ENCODE assay signal across 11 cellular contexts in the genomic region with DNA sequence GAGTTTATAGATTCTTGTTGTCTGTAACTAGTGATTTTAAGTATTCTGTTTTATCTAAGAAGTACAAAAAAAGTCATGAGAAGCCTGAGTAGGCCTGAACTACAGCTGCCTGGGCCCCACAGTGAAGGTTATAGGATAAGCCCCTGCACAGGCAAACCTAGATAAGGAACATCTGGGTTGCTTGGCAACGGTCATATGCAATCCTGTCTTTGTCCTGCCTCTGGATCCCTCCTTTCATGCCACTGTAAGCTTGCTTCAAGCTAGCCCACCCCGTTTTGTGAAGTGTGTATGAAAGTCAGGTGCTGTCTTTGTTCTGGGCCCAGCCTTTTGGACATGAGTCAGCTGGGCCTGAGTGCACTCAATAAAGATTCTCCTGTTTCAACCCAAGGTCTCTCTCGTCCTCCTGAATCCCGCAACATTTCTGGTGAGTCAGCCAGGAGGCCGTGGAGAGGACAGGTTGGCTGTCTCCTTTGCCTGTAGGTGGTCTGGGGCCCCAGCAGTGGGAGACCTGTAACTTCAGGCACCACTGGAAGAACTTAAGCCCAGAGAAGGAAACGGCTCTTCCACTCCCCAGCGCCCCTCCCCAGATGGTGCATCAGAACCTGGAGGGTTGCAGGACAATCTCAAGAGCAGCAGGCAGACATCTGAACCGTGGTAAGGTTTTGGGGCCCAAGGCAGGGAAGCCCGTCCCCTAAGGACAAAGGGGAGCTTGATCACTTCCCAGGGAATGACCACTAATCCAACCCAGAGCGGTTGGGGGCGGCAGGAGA. TPM values are rescaled to one million over a fixed set of nuclear protein-coding genes. Genes with fewer than 3 reads are reported as not detected.
DNase-seq lines count a peak whose midpoint lies in the region; ATAC-seq and TF ChIP-seq lines count a peak whose summit lies in the region.
"Had no signal": no experiment of that assay in that cellular context is flagged by ENCODE, and none has a peak within 500 bp of the region (broad histone marks: within the 10 kb centered on the region; RNA-seq: fewer than 3 reads in every experiment).

No MANE protein-coding gene starts in this region.

- H3K4me3 ChIP-seq in HAP-1 = no peak overlapping the region

- DNase-seq in HAP-1 (ENCODE audit: low spot score in 2 of 2) (peak; percentile 23 to 58), NCI-H82 (lab: John Stamatoyannopoulos, UW) (peak; percentile 98), ecto neural progenitor cell (ENCODE audit: low spot score) (peak; percentile 49), omental fat pad (ENCODE audit: low spot score) (no peak), T-helper 2 cell (no peak), NCI-H1105 (lab: John Stamatoyannopoulos, UW) (no peak)
- no peak for DNase-seq in activated CD4-positive, alpha-beta T cell treated with anti-CD3 and anti-CD28 coated beads for 4 hours
- DNase-seq: activated effector memory CD4-positive, alpha-beta T cell treated with Interleukin-2 at 50 U/mL for 16 hours; natural killer cell; stimulated activated CD4-positive, alpha-beta T cell treated with anti-CD3 and anti-CD28 coated beads, Interleukin-15, amount 100 ng/mL, for 24 hours had no signal

- ATAC-seq in omental fat pad (ENCODE audit: low FRiP score) = peak; percentile 31
- ATAC-seq: natural killer cell; stimulated activated memory B cell treated with anti-CD40 and anti-IgM and Interleukin-4, amounts not matched to agents 10 μg/mL and 1 μg/mL and 100 μg/mL, for 72 hours had no signal

- no peaks in the 10 kb centered on the region for H3K36me3 ChIP-seq in HAP-1 (replicated peaks)

- in situ Hi-C loops in HAP-1 (cut with MboI; ENCODE audit: low sequenced_read_pairs) = no loop called here

- no peaks in the 10 kb centered on the region for H3K27me3 ChIP-seq in HAP-1 (ENCODE audit: low read depth)

- TF ChIP-seq CTCF in omental fat pad (IDR thresholded peaks at IDR 0.05) = no peak

- H3K9me3 ChIP-seq in HAP-1 = 0 out of 2 replicates have a peak, but pooled peaks cover 3% of the 10 kb centered on the region

- peaks cover 33% of the 10 kb centered on the region for H3K4me1 ChIP-seq in HAP-1

RNA-seq across cellular contexts. Expression of a gene that starts 8.2 kb away (rescaled TPM):
- 1 to 10 TPM in 2 of 4 donors, under 1 TPM in 2; 0.19 to 1.9 (median 1.1) TPM for total RNA-seq in omental fat pad
- total RNA-seq: natural killer cell had no signal

RNA-seq across cellular contexts. Expression of a gene that starts 30.7 kb away (rescaled TPM):
- 10 to 100 TPM in 3 of 4 donors, 1 to 10 TPM in 1; 4.6 to 59.1 (median 31.4) TPM for total RNA-seq in omental fat pad

Comparison
In these comparisons a context has a peak if more than half of its experiments do, and no peak if none do; other contexts are left out.
1. DNase-seq: peak in HAP-1 (2 of 2), NCI-H82 (single experiment) and ecto neural progenitor cell (single experiment); none in omental fat pad (single experiment), T-helper 2 cell (0 of 5), activated CD4-positive, alpha-beta T cell treated with anti-CD3 and anti-CD28 coated beads for 4 hours (0 of 2) and NCI-H1105 (single experiment).